In genomic region chr13:83516781-83517180, GRCh38 we compare ENCODE assay signal across 29 cellular contexts.
"Had no signal": no experiment of that assay in that cellular context is flagged by ENCODE, and none has a peak within 500 bp of the region (broad histone marks: within the 10 kb centered on the region; RNA-seq: fewer than 3 reads in every experiment).

No MANE protein-coding gene starts in this region.

- H3K9me3 ChIP-seq: neutrophil, pancreas, prostate gland, right lobe of liver, sigmoid colon, suprapubic skin, thoracic aorta, thyroid gland, tibial nerve, upper lobe of left lung, uterus had no signal

- H3K9ac ChIP-seq: neural progenitor cell had no signal

- H2AFZ ChIP-seq: neural progenitor cell had no signal

- H3K27ac ChIP-seq: neural progenitor cell, neutrophil, pancreas, prostate gland, right lobe of liver, sigmoid colon, suprapubic skin, thoracic aorta, thyroid gland, tibial nerve, upper lobe of left lung, uterus had no signal

- H3K27me3 ChIP-seq: neural progenitor cell, neutrophil, pancreas, right lobe of liver, sigmoid colon, suprapubic skin, thyroid gland, tibial nerve, upper lobe of left lung, uterus had no signal

- H3K4me1 ChIP-seq: neural progenitor cell, pancreas, prostate gland, right lobe of liver, sigmoid colon, suprapubic skin, thyroid gland, tibial nerve, upper lobe of left lung, uterus had no signal

- H3K36me3 ChIP-seq: neural progenitor cell, neutrophil, pancreas, prostate gland, right lobe of liver, sigmoid colon, suprapubic skin, thoracic aorta, thyroid gland, tibial nerve, upper lobe of left lung, uterus had no signal

- ATAC-seq: naive thymus-derived CD4-positive, alpha-beta T cell; natural killer cell; pancreas; right cardiac atrium; stimulated activated memory B cell treated with anti-CD40 and anti-IgM and Interleukin-4, amounts not matched to agents 10 μg/mL and 1 μg/mL and 100 μg/mL, for 72 hours; stimulated activated naive CD8-positive, alpha-beta T cell treated with anti-CD3 and anti-CD28 coated beads, Interleukin-15, amount 100 ng/mL, for 72 hours; stimulated activated naive CD8-positive, alpha-beta T cell treated with anti-CD3 and anti-CD28 coated beads, Interleukin-15, Interleukin-2, amounts not matched to agents 100 U/mL and 50 U/mL, for 24 hours had no signal

- DNase-seq: naive thymus-derived CD4-positive, alpha-beta T cell; natural killer cell; nucleus accumbens; retina; sigmoid colon; small intestine; stimulated activated CD4-positive, alpha-beta T cell treated with anti-CD3 and anti-CD28 coated beads, Interleukin-12 subunit alpha, Interleukin-12 subunit beta, amount 100 ng/mL, for 4 hours; stimulated activated CD4-positive, alpha-beta T cell treated with anti-CD3 and anti-CD28 coated beads, Interleukin-1b, Interleukin-23, amount 100 ng/mL, for 48 hours; stimulated activated CD4-positive, alpha-beta T cell treated with anti-CD3 and anti-CD28 coated beads, Interleukin-4, amount 100 ng/mL, for 1 hour; stimulated activated CD4-positive, alpha-beta T cell treated with anti-CD3 and anti-CD28 coated beads, Interleukin-4, amount 100 ng/mL, for 4 hours; stimulated activated CD8-positive, alpha-beta memory T cell treated with anti-CD3 and anti-CD28 coated beads, Interleukin-4, amount 100 ng/mL, for 48 hours; stimulated activated naive CD4-positive, alpha-beta T cell; stimulated activated naive CD8-positive, alpha-beta T cell treated with anti-CD3 and anti-CD28 coated beads, Interleukin-15, amount 100 ng/mL, for 72 hours; stimulated activated naive CD8-positive, alpha-beta T cell treated with anti-CD3 and anti-CD28 coated beads, Interleukin-15, Interleukin-2, amounts not matched to agents 100 U/mL and 50 U/mL, for 24 hours; substantia nigra; thyroid gland; trophoblast cell; uterus had no signal

- H3K4me2 ChIP-seq: neural progenitor cell had no signal

- H3K4me3 ChIP-seq: neural progenitor cell, pancreas, prostate gland, right lobe of liver, sigmoid colon, suprapubic skin, thoracic aorta, thyroid gland, tibial nerve, upper lobe of left lung, uterus had no signal
